Comparison of ENCODE assay signal across 8 cellular contexts in the genomic region with DNA sequence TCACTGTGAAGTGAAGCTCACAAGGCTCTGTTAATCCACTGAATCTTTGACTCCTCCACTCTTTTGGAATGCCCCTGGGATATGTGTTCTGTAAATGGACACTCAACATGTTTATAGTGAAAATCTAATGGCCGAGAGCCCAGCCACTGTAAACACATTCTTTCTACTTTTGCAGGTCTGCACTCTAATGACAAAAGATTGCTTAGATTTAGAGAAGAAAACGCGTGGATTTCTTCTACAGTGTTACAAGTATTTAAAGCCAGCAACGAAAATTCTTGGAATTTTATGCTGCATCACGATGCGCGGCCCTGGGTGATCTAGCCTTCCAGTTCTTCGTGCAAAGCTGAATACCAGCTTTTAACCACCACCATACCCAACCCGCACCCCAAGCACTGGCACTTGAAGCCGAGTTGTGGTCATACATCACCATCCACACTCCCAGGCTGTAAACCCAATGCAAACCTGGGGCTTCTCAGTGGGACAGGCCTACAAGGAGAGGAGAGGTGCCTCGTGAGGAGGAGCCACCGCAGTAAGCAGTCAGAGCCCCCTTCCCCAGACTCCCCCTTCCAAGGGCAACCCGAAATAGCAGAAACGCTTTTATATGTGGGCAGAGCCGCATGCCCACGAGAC. TPM values are rescaled to one million over a fixed set of nuclear protein-coding genes. Genes with fewer than 3 reads are reported as not detected.
DNase-seq lines count a peak whose midpoint lies in the region; ATAC-seq and TF ChIP-seq lines count a peak whose summit lies in the region.

No MANE protein-coding gene starts in this region.

- H3K27ac ChIP-seq in ACC112 (ENCODE audit: low read depth, low read length) (no peak overlapping the region), mammary epithelial cell (ENCODE audit: insufficient read depth, low read depth, low read length) (peak overlapping the region; percentile 47)

- H3K36me3 ChIP-seq in ACC112 (ENCODE audit: insufficient read depth, low read length) (no peaks in the 10 kb centered on the region), mammary epithelial cell (ENCODE audit: insufficient read depth, low read length) (no peaks in the 10 kb centered on the region)

- H3K27me3 ChIP-seq in ACC112 (ENCODE audit: insufficient read depth, low read length) = no peaks in the 10 kb centered on the region
- H3K27me3 ChIP-seq in mammary epithelial cell (ENCODE audit: insufficient read depth, low read length) = no peaks in the 10 kb centered on the region

- H3K4me2 ChIP-seq in mammary epithelial cell (ENCODE audit: insufficient read depth, low read depth, low read length) = peak overlapping the region; percentile 86

- 43% methylated on average over 10 of the region's 16 CpGs for WGBS in mammary epithelial cell (ENCODE audit: low coverage, missing lambda C conversion rate)

- ATAC-seq in GM19324 (IDR thresholded peaks at IDR 0.05; ENCODE audit: low FRiP score, unreplicated experiment) = no peak
- ATAC-seq in HG03039 (IDR thresholded peaks at IDR 0.05; ENCODE audit: unreplicated experiment) = no peak

- DNase-seq in HT-29 (ENCODE audit: low spot score) (peak; percentile 15), mammary epithelial cell (no peak), mucosa of gallbladder (ENCODE audit: low spot score) (peak; percentile 50), cerebellar nuclear complex (lab: John Stamatoyannopoulos, UW) (no peak), NCI-H524 (lab: John Stamatoyannopoulos, UW) (no peak)

- intact Hi-C loops in mammary epithelial cell (cut with micrococcal nuclease) = loop anchor here (5.0 kb wide), 1 partner anchor 335 kb away; no protein-coding TSS in a partner anchor

- H3K4me3 ChIP-seq in ACC112 (ENCODE audit: low read depth, low read length) (peak overlapping the region; percentile 99), mammary epithelial cell (replicated peaks in 1 of 3; ENCODE audit: insufficient read depth in 1 of 3, low read depth in 2 of 3, low read length in 3 of 3) (peak overlapping the region; percentile 18 to 93 (median 82))

- H2AFZ ChIP-seq in ACC112 (ENCODE audit: low read length, unreplicated experiment) (peak overlapping the region; percentile 91), mammary epithelial cell (ENCODE audit: low read depth, low read length) (peak overlapping the region; percentile 79)

- in situ Hi-C loops in mammary epithelial cell (cut with MboI; ENCODE audit: low sequenced_read_pairs in 2 of 2) = loop anchor here in 1 of 2 donors (25.0 kb wide), 2 partner anchors 105 to 830 kb away; a partner anchor contains a TSS

- CTCF ChIA-PET in mammary epithelial cell (lab: Charles Lee; ENCODE audit: low non-redundant PET) = no interaction called here

- dilution Hi-C loops in mammary epithelial cell (cut with HindIII; ENCODE audit: low sequenced_read_pairs) = no loop called here

- H3K79me2 ChIP-seq in ACC112 (ENCODE audit: control insufficient read depth, insufficient read depth, low read length, unreplicated experiment) = peaks cover 5% of the 10 kb centered on the region
- H3K79me2 ChIP-seq in mammary epithelial cell (ENCODE audit: insufficient read depth, low read length) = peaks cover 17% of the 10 kb centered on the region

- no TSS peak for BruUV-seq in mammary epithelial cell (replicated peaks; lab: Mats Ljungman, UMichigan)

- H3K9ac ChIP-seq in mammary epithelial cell (ENCODE audit: insufficient read depth, low read length) = peak overlapping the region; percentile 44

- H4K20me1 ChIP-seq in mammary epithelial cell (ENCODE audit: insufficient read depth, low read length) = no peaks in the 10 kb centered on the region

- H3K9me3 ChIP-seq in mammary epithelial cell (replicated peaks; ENCODE audit: insufficient read depth, low read length) = no peaks in the 10 kb centered on the region

- no peak for TF ChIP-seq CTCF in mammary epithelial cell (conservative IDR thresholded peaks at IDR 0.05 in 1 of 2, IDR thresholded peaks at IDR 0.05 in 1 of 2; ENCODE audit: extremely low read depth in 1 of 2, insufficient read depth in 1 of 2, low read depth in 1 of 2, low read length in 2 of 2)

- H3K4me1 ChIP-seq in ACC112 (ENCODE audit: control insufficient read depth, insufficient read depth, low read length, unreplicated experiment) = peaks cover 3% of the 10 kb centered on the region
- peaks cover 26% of the 10 kb centered on the region for H3K4me1 ChIP-seq in mammary epithelial cell (ENCODE audit: insufficient read depth, low read length)

RNA-seq across cellular contexts. Expression of a gene that starts 3.7 kb away (rescaled TPM):
- 22.1 and 22.3 TPM in 2 replicates for total RNA-seq in HT-29 (2014; rRNA removed; shearing (Covaris generic))
- 10 to 100 TPM; 31.2 to 53.5 TPM for total RNA-seq in mammary epithelial cell
- 23.3 TPM for polyA plus RNA-seq in mammary epithelial cell
- polyA minus RNA-seq in mammary epithelial cell = 73.1 TPM
- 71.4 TPM for total RNA-seq in mucosa of gallbladder

Comparison
In these comparisons a context has a peak if more than half of its experiments do, and no peak if none do; other contexts are left out.
1. DNase-seq: peak in HT-29 (single experiment) and mucosa of gallbladder (single experiment); none in mammary epithelial cell (single experiment), cerebellar nuclear complex (0 of 2) and NCI-H524 (0 of 2).